21 cellular contexts compared by ENCODE assay signal in the genomic region with DNA sequence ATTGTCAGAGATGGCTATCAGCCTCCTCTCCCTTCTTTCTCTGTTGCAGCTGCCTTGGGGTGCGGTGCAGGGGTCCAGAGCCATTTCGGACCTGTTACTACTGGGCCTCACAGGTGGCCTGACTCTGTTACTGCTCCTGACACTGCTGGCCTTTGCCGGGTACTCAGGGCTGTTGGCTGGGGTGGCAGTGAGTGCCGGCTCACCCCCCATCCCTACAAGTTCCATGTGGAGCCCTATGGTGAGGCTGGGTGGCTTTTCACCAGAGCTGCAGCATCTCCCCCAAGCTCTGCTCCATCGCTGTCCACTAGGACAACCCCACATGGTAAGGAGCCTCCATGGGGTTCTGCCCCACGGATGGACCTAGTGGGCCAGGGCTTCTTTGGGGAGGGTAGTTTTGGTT. TPM values are rescaled to one million over a fixed set of nuclear protein-coding genes. Genes with fewer than 3 reads are reported as not detected.
DNase-seq lines count a peak whose midpoint lies in the region; ATAC-seq and TF ChIP-seq lines count a peak whose summit lies in the region.
"Had no signal": no experiment of that assay in that cellular context is flagged by ENCODE, and none has a peak within 500 bp of the region (broad histone marks: within the 10 kb centered on the region; RNA-seq: fewer than 3 reads in every experiment).

No MANE protein-coding gene starts in this region.

- no peak overlapping the region for H3K4me3 Mint-ChIP-seq in Caco-2 (ENCODE audit: unreplicated experiment)
- H3K4me3 Mint-ChIP-seq: B cell; CD4-positive, CD25-positive, alpha-beta regulatory T cell; CD8-positive, alpha-beta T cell; HFFc6 had no signal

- H3K9me3 ChIP-seq in ovary (no peaks in the 10 kb centered on the region), tibial nerve (peaks cover 0 to 40% (median 0%) of the 10 kb centered on the region in 4 donors), vagina (no peaks in the 10 kb centered on the region), Caco-2 (no peaks in the 10 kb centered on the region)
- H3K9me3 ChIP-seq: HAP-1 had no signal

- peaks cover 23% of the 10 kb centered on the region for H3K4me1 ChIP-seq in ovary (ENCODE audit: insufficient read depth)
- peaks cover 0 to 36% (median 0%) of the 10 kb centered on the region in 4 donors for H3K4me1 ChIP-seq in tibial nerve
- H3K4me1 ChIP-seq in vagina, result peaks cover 9% of the 10 kb centered on the region
- H3K4me1 ChIP-seq in Caco-2, result no peaks in the 10 kb centered on the region
- H3K4me1 ChIP-seq: BLaER1, HAP-1 had no signal

- H3K36me3 ChIP-seq in ovary (no peaks in the 10 kb centered on the region), tibial nerve (no peaks in the 10 kb centered on the region), vagina (no peaks in the 10 kb centered on the region), Caco-2 (ENCODE audit: control insufficient read depth, insufficient read depth, low read length) (no peaks in the 10 kb centered on the region)
- H3K36me3 ChIP-seq: BLaER1, HAP-1 had no signal

- TF ChIP-seq EP300 in ovary (IDR thresholded peaks at IDR 0.05) (no peak), tibial nerve (IDR thresholded peaks at IDR 0.05) (no peak)

- TF ChIP-seq POLR2A in ovary (IDR thresholded peaks at IDR 0.05) (no peak), tibial nerve (IDR thresholded peaks at IDR 0.05) (no peak), vagina (IDR thresholded peaks at IDR 0.05) (no peak)

- DNase-seq in cardiac septum (ENCODE audit: low spot score) (peak; percentile 43), Right ventricle myocardium inferior (ENCODE audit: missing footprints) (no peak), ovary (peak in 1 of 5 donors; percentile 38), tibial nerve (ENCODE audit: low spot score in 2 of 2) (no peak), vagina (ENCODE audit: extremely low spot score in 2 of 2) (peak; percentile 44 to 95), Caco-2 (no peak), GM19238 (ENCODE audit: insufficient read length, low spot score) (no peak)
- no peak for DNase-seq in activated CD4-positive, alpha-beta T cell treated with anti-CD3 and anti-CD28 coated beads, Interleukin-2, amount 50 U/mL, for 1 hour
- DNase-seq: CD4-positive, CD25-positive, alpha-beta regulatory T cell; CD8-positive, alpha-beta T cell; DMS 273 treated with DMSO at 0.1 percent for 48 hours; DMS79; EL; GF-D8; GOT3; HFFc6 had no signal

- no peak for TF ChIP-seq CTCF in ovary (IDR thresholded peaks at IDR 0.05)
- TF ChIP-seq CTCF in tibial nerve (IDR thresholded peaks at IDR 0.05), result no peak
- TF ChIP-seq CTCF in vagina (IDR thresholded peaks at IDR 0.05), result no peak
- TF ChIP-seq CTCF in Caco-2 (IDR thresholded peaks at IDR 0.05; ENCODE audit: insufficient read depth in 1 of 2, low read depth in 1 of 2, low read length in 1 of 2, severe bottlenecking in 1 of 2, unreplicated experiment in 1 of 2), result no peak

- H3K4me3 ChIP-seq in ovary (no peak overlapping the region), tibial nerve (no peak overlapping the region), vagina (no peak overlapping the region), Caco-2 (ENCODE audit: low read depth, low read length) (no peak overlapping the region)
- H3K4me3 ChIP-seq: BLaER1, HAP-1 had no signal

- H3K27ac ChIP-seq in ovary, result peak overlapping the region; percentile 49 to 86
- H3K27ac ChIP-seq in tibial nerve, result peak overlapping the region; percentile 40 to 85 (median 61)
- H3K27ac ChIP-seq in vagina, result no peak overlapping the region
- H3K27ac ChIP-seq: 22Rv1, BLaER1, C4-2B had no signal

- CTCF ChIA-PET in Caco-2 (lab: Charles Lee), result no interaction called here

- POLR2A ChIA-PET in Caco-2 (lab: Charles Lee), result no interaction called here

- no TSS peak for BruUV-seq in Caco-2 (replicated peaks; lab: Mats Ljungman, UMichigan)

- no peaks in the 10 kb centered on the region for H3K27me3 Mint-ChIP-seq in Caco-2 (ENCODE audit: insufficient read depth, unreplicated experiment)
- H3K27me3 Mint-ChIP-seq: CD4-positive, CD25-positive, alpha-beta regulatory T cell had no signal

- no peaks in the 10 kb centered on the region for H3K27me3 ChIP-seq in ovary
- peaks cover 0 to 3% of the 10 kb centered on the region in 2 donors for H3K27me3 ChIP-seq in tibial nerve
- H3K27me3 ChIP-seq in vagina, result no peaks in the 10 kb centered on the region
- no peaks in the 10 kb centered on the region for H3K27me3 ChIP-seq in Caco-2 (replicated peaks; ENCODE audit: control insufficient read depth, insufficient read depth, low read length)
- H3K27me3 ChIP-seq: BLaER1 had no signal

- H3K36me3 Mint-ChIP-seq in Caco-2 (ENCODE audit: insufficient read depth, unreplicated experiment), result no peaks in the 10 kb centered on the region
- H3K36me3 Mint-ChIP-seq: CD4-positive, CD25-positive, alpha-beta regulatory T cell; CD8-positive, alpha-beta T cell had no signal

- H3K4me1 Mint-ChIP-seq in Caco-2 (ENCODE audit: low read depth, unreplicated experiment), result no peaks in the 10 kb centered on the region
- H3K4me1 Mint-ChIP-seq: B cell had no signal

- ATAC-seq in Right ventricle myocardium inferior, result no peak
- ATAC-seq: CD8-positive, alpha-beta T cell had no signal

- no peak overlapping the region for H3K27ac Mint-ChIP-seq in Caco-2 (ENCODE audit: unreplicated experiment)
- H3K27ac Mint-ChIP-seq: B cell; CD4-positive, CD25-positive, alpha-beta regulatory T cell; CD8-positive, alpha-beta T cell; HFFc6 had no signal

- intact Hi-C loops in cardiac septum (cut with DNase I), result no loop called here
- intact Hi-C loops in Right ventricle myocardium inferior (cut with DNase I), result no loop called here
- intact Hi-C loops in ovary (cut with DNase I), result loop anchor here in 1 of 4 donors (10.0 kb wide), 1 partner anchor 86 kb away; no protein-coding TSS in a partner anchor
- intact Hi-C loops in vagina (cut with DNase I), result no loop called here
- intact Hi-C loops in Caco-2 (cut with micrococcal nuclease; ENCODE audit: unreplicated experiment), result no loop called here

- WGBS in ovary, 3 donors, result 92 to 96% (median 94%) methylated on average over 6 of the region's 6 CpGs
- 92 to 93% methylated on average over 5 to 6 of the region's 6 CpGs for WGBS in tibial nerve, 2 donors

- H3K9me3 Mint-ChIP-seq in Caco-2 (ENCODE audit: unreplicated experiment), result peaks cover 21% of the 10 kb centered on the region
- H3K9me3 Mint-ChIP-seq: CD8-positive, alpha-beta T cell had no signal

RNA-seq across cellular contexts. Expression of a gene that starts 13.7 kb away (rescaled TPM):
- 0.13 TPM for total RNA-seq in cardiac septum
- 0.16 TPM for total RNA-seq in Right ventricle myocardium inferior
- total RNA-seq in ovary, result 1 to 10 TPM in 1 of 7 donors, under 1 TPM in 6; 0.37 to 1.4 (median 0.60) TPM
- polyA plus RNA-seq in ovary, result under 1 TPM; 0.31 to 0.43 TPM
- under 1 TPM; under 0.01 to 0.78 (median 0.32) TPM for total RNA-seq in tibial nerve
- not detected for total RNA-seq in vagina
- total RNA-seq in Caco-2 (2022), result not detected in 2 replicates

Comparison
In these comparisons a context has a peak if more than half of its experiments do, and no peak if none do; other contexts are left out.
1. DNase-seq: peak in cardiac septum (single experiment) and vagina (2 of 2); none in Right ventricle myocardium inferior (single experiment), tibial nerve (0 of 2), Caco-2 (0 of 2), activated CD4-positive, alpha-beta T cell treated with anti-CD3 and anti-CD28 coated beads, Interleukin-2, amount 50 U/mL, for 1 hour (single experiment) and GM19238 (single experiment).